In the genomic region with DNA sequence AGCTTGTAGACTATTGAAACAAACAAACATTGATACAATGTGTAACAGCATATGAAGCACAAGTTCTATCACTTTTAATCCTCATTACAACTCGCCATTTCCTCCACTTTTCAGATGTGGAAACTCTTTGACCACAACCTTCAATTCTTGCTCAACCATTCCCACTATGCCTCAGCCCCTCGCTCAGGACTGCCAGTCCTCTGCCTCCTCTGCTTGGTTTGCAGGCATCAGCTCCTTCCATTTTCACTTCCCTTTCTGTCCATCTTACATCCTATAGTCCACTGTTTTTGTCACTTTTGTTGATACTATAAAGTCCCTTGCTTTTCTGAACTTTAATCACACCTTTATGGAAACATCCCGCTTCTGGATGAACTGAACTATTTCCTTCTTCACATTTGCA, we compare ENCODE assay signal across 18 cellular contexts. TPM values are rescaled to one million over a fixed set of nuclear protein-coding genes. Genes with fewer than 3 reads are reported as not detected.
DNase-seq lines count a peak whose midpoint lies in the region; ATAC-seq, FAIRE-seq and TF ChIP-seq lines count a peak whose summit lies in the region.
"Had no signal": no experiment of that assay in that cellular context is flagged by ENCODE, and none has a peak within 500 bp of the region (broad histone marks: within the 10 kb centered on the region; RNA-seq: fewer than 3 reads in every experiment).

No MANE protein-coding gene starts in this region.

- peak; percentile 73 for ATAC-seq in left lung
- ATAC-seq in GM19351 (IDR thresholded peaks at IDR 0.05; ENCODE audit: unreplicated experiment) = no peak
- ATAC-seq in SK-N-SH treated with all-trans-retinoic acid at 6 μM for 48 hours = no peak

- peak overlapping the region in 1 of 2 donors; percentile 13 for H3K27ac ChIP-seq in left lung
- H3K27ac ChIP-seq: Peyer's patch, thoracic aorta, VCaP had no signal

- H3K4me3 ChIP-seq in left lung = no peak overlapping the region
- H3K4me3 ChIP-seq: Peyer's patch, thoracic aorta had no signal

- DNase-seq in Ammon's horn (ENCODE audit: low spot score) (peak; percentile 61), GM18507 (ENCODE audit: extremely low spot score, insufficient read length, low read depth) (no peak), SKM-1 (lab: John Stamatoyannopoulos, UW; ENCODE audit: unreplicated experiment) (peak; percentile 20), left lung (no peak), NCI-H446 treated with DMSO at 0.1 percent for 48 hours (lab: John Stamatoyannopoulos, UW) (no peak)
- DNase-seq in stimulated activated CD4-positive, alpha-beta T cell treated with anti-CD3 and anti-CD28 coated beads, Interleukin-4, amount 100 ng/mL, for 24 hours = no peak
- DNase-seq: endodermal cell; GDM1; IMR-90; islet precursor cell; NCI-H1092; Peyer's patch; stimulated activated CD4-positive, alpha-beta T cell treated with anti-CD3 and anti-CD28 coated beads, Interleukin-2, amount 100 ng/mL, for 24 hours had no signal

- H3K36me3 ChIP-seq in left lung = peaks cover 0 to 8% of the 10 kb centered on the region in 2 donors
- H3K36me3 ChIP-seq: Peyer's patch, thoracic aorta had no signal

- H3K9me3 ChIP-seq in left lung = no peaks in the 10 kb centered on the region
- H3K9me3 ChIP-seq: Peyer's patch, thoracic aorta had no signal

- no peaks in the 10 kb centered on the region for H3K27me3 ChIP-seq in left lung
- H3K27me3 ChIP-seq: Peyer's patch had no signal

- intact Hi-C loops in left lung (cut with DNase I) = no loop called here

- peak; percentile 33 for FAIRE-seq in GM18507 (lab: Jason Lieb, UNC)

- TF ChIP-seq CTCF in left lung (IDR thresholded peaks at IDR 0.05) = no peak

- peaks cover 5 to 28% of the 10 kb centered on the region in 2 donors for H3K4me1 ChIP-seq in left lung
- H3K4me1 ChIP-seq: Peyer's patch had no signal

TF ChIP-seq in SK-N-SH treated with all-trans-retinoic acid at 6 μM for 48 hours, 23 proteins besides CTCF, POLR2A, EP300 and RAD21:
- no peak for TF ChIP-seq TCF4 (CRISPR knock-in tag; IDR thresholded peaks at IDR 0.05; ENCODE audit: borderline replicate concordance)
- TF ChIP-seq, protein P1, sequence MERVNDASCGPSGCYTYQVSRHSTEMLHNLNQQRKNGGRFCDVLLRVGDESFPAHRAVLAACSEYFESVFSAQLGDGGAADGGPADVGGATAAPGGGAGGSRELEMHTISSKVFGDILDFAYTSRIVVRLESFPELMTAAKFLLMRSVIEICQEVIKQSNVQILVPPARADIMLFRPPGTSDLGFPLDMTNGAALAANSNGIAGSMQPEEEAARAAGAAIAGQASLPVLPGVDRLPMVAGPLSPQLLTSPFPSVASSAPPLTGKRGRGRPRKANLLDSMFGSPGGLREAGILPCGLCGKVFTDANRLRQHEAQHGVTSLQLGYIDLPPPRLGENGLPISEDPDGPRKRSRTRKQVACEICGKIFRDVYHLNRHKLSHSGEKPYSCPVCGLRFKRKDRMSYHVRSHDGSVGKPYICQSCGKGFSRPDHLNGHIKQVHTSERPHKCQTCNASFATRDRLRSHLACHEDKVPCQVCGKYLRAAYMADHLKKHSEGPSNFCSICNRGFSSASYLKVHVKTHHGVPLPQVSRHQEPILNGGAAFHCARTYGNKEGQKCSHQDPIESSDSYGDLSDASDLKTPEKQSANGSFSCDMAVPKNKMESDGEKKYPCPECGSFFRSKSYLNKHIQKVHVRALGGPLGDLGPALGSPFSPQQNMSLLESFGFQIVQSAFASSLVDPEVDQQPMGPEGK (CRISPR knock-in tag; IDR thresholded peaks at IDR 0.05; ENCODE audit: borderline replicate concordance) = no peak
- TF ChIP-seq CREB5 (CRISPR knock-in tag; IDR thresholded peaks at IDR 0.05; ENCODE audit: low read depth) = no peak
- TF ChIP-seq ESRRG (CRISPR knock-in tag; IDR thresholded peaks at IDR 0.05) = no peak
- no peak for TF ChIP-seq SNAI2 (CRISPR knock-in tag; IDR thresholded peaks at IDR 0.05)
- TF ChIP-seq BACH2 (CRISPR knock-in tag; IDR thresholded peaks at IDR 0.05; ENCODE audit: borderline replicate concordance) = no peak
- no peak for TF ChIP-seq ZNF565 (CRISPR knock-in tag; conservative IDR thresholded peaks at IDR 0.05; ENCODE audit: low read depth)
- TF ChIP-seq OSR1 (CRISPR knock-in tag; IDR thresholded peaks at IDR 0.05) = no peak
- TF ChIP-seq TOX (CRISPR knock-in tag; IDR thresholded peaks at IDR 0.05; ENCODE audit: borderline replicate concordance) = no peak
- TF ChIP-seq ISL1 (CRISPR knock-in tag; IDR thresholded peaks at IDR 0.05) = no peak
- TF ChIP-seq, protein P2, sequence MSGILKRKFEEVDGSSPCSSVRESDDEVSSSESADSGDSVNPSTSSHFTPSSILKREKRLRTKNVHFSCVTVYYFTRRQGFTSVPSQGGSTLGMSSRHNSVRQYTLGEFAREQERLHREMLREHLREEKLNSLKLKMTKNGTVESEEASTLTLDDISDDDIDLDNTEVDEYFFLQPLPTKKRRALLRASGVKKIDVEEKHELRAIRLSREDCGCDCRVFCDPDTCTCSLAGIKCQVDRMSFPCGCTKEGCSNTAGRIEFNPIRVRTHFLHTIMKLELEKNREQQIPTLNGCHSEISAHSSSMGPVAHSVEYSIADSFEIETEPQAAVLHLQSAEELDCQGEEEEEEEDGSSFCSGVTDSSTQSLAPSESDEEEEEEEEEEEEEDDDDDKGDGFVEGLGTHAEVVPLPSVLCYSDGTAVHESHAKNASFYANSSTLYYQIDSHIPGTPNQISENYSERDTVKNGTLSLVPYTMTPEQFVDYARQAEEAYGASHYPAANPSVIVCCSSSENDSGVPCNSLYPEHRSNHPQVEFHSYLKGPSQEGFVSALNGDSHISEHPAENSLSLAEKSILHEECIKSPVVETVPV (CRISPR knock-in tag; IDR thresholded peaks at IDR 0.05) = no peak
- no peak for TF ChIP-seq ZNF70 (CRISPR knock-in tag; IDR thresholded peaks at IDR 0.05)
- no peak for TF ChIP-seq ARNTL (CRISPR knock-in tag; IDR thresholded peaks at IDR 0.05; ENCODE audit: borderline replicate concordance, low read depth)
- TF ChIP-seq TSHZ2 (CRISPR knock-in tag; IDR thresholded peaks at IDR 0.05) = no peak
- no peak for TF ChIP-seq GLIS3 (CRISPR knock-in tag; IDR thresholded peaks at IDR 0.05)
- TF ChIP-seq ZNF8 (CRISPR knock-in tag; IDR thresholded peaks at IDR 0.05) = no peak
- TF ChIP-seq ZFP3 (CRISPR knock-in tag; IDR thresholded peaks at IDR 0.05) = no peak
TF ChIP-seq in SK-N-SH treated with all-trans-retinoic acid at 6 μM for 48 hours: peak in this region for 0.

RNA-seq across cellular contexts. Expression of gene CD27, which starts 28.2 kb away (rescaled TPM):
- total RNA-seq in left lung = 1 to 10 TPM; 1.4 to 1.6 TPM
- total RNA-seq: H4, IMR-90 had no signal

RNA-seq across cellular contexts. Expression of gene LTBR, which starts 32.6 kb away (rescaled TPM):
- total RNA-seq in left lung = 100 to 1,000 TPM; 149 to 153 TPM

RNA-seq across cellular contexts. Expression of gene TAPBPL, which starts 35.2 kb away (rescaled TPM):
- total RNA-seq in left lung = 10 to 100 TPM; 18.2 to 33.8 TPM

RNA-seq across cellular contexts. Expression of gene SCNN1A, which starts 41.2 kb away (rescaled TPM):
- total RNA-seq in left lung = 100 to 1,000 TPM; 196 to 212 TPM
- total RNA-seq: IMR-90 had no signal

RNA-seq across cellular contexts. Expression of gene VAMP1, which starts 53.9 kb away (rescaled TPM):
- total RNA-seq in left lung = 1 to 10 TPM; 6.3 to 9.4 TPM

Comparison
In these comparisons a context has a peak if more than half of its experiments do, and no peak if none do; other contexts are left out.
1. DNase-seq: peak in Ammon's horn (single experiment) and SKM-1 (single experiment); none in GM18507 (single experiment), left lung (0 of 2), NCI-H446 treated with DMSO at 0.1 percent for 48 hours (single experiment) and stimulated activated CD4-positive, alpha-beta T cell treated with anti-CD3 and anti-CD28 coated beads, Interleukin-4, amount 100 ng/mL, for 24 hours (single experiment).